ENCODE assay signal across 14 cellular contexts in genomic region chr3:45547202-45547701, GRCh38. TPM values are rescaled to one million over a fixed set of nuclear protein-coding genes. Genes with fewer than 3 reads are reported as not detected.
A peak's percentile ranks its signal among the peaks of the same experiment; 100 is the strongest.
DNase-seq lines count a peak whose midpoint lies in the region; ATAC-seq and TF ChIP-seq lines count a peak whose summit lies in the region.
"Had no signal": no experiment of that assay in that cellular context is flagged by ENCODE, and none has a peak within 500 bp of the region (broad histone marks: within the 10 kb centered on the region; RNA-seq: fewer than 3 reads in every experiment).

No MANE protein-coding gene starts in this region.

- no peaks in the 10 kb centered on the region for H3K27me3 ChIP-seq in mucosa of rectum (ENCODE audit: control insufficient read depth in 2 of 2, insufficient read depth in 2 of 2, low read length in 2 of 2)
- H3K27me3 ChIP-seq in vagina, result no peaks in the 10 kb centered on the region

- peaks cover 32 to 43% of the 10 kb centered on the region in 2 donors for H3K4me1 Mint-ChIP-seq in natural killer cell
- peaks cover 20 to 28% of the 10 kb centered on the region in 2 donors for H3K4me1 Mint-ChIP-seq in natural killer cell treated with Interleukin-12 subunit alpha and Interleukin-12 subunit beta and Interleukin-15 and Interleukin-18, amount 100 ng/mL, for 72 hours (ENCODE audit: low read depth in 2 of 2)
- peaks cover 49% of the 10 kb centered on the region for H3K4me1 Mint-ChIP-seq in chondrocyte (ENCODE audit: low read depth)

- H3K4me3 ChIP-seq in mucosa of rectum (ENCODE audit: low read length in 2 of 2) (no peak overlapping the region), vagina (no peak overlapping the region)

- H3K4me1 ChIP-seq in mucosa of rectum (ENCODE audit: control insufficient read depth in 2 of 2, insufficient read depth in 2 of 2, low read length in 2 of 2), result peaks cover 16 to 18% of the 10 kb centered on the region in 2 donors
- peaks cover 48% of the 10 kb centered on the region for H3K4me1 ChIP-seq in vagina

- H3K36me3 ChIP-seq in mucosa of rectum (ENCODE audit: control insufficient read depth in 2 of 2, insufficient read depth in 2 of 2, low read length in 2 of 2), result peaks cover 3 to 5% of the 10 kb centered on the region in 2 donors
- no peaks in the 10 kb centered on the region for H3K36me3 ChIP-seq in vagina

- H3K9me3 Mint-ChIP-seq in natural killer cell (no peaks in the 10 kb centered on the region), chondrocyte (ENCODE audit: low read depth) (no peaks in the 10 kb centered on the region)
- no peaks in the 10 kb centered on the region for H3K9me3 Mint-ChIP-seq in natural killer cell treated with Interleukin-12 subunit alpha and Interleukin-12 subunit beta and Interleukin-15 and Interleukin-18, amount 100 ng/mL, for 72 hours
- H3K9me3 Mint-ChIP-seq: activated naive CD8-positive, alpha-beta T cell treated with anti-CD3 and anti-CD28 coated beads, Interleukin-2, amount 10 ng/mL, durations not matched to agents 7 days and 5 days; neural crest cell had no signal

- ATAC-seq in natural killer cell (no peak), GM21529 (IDR thresholded peaks at IDR 0.05; ENCODE audit: unreplicated experiment) (no peak), GM21717 (IDR thresholded peaks at IDR 0.05; ENCODE audit: unreplicated experiment) (no peak)
- no peak for ATAC-seq in natural killer cell treated with Interleukin-12 subunit alpha and Interleukin-12 subunit beta and Interleukin-15 and Interleukin-18, amount 100 ng/mL, for 72 hours
- ATAC-seq: activated CD8-positive, alpha-beta memory T cell treated with anti-CD3 and anti-CD28 coated beads, Interleukin-2, amount 10 ng/mL, durations not matched to agents 7 days and 5 days had no signal

- DNase-seq in natural killer cell (no peak), chondrocyte (ENCODE audit: low spot score) (peak; percentile 11), vagina (ENCODE audit: extremely low spot score in 2 of 2) (no peak)
- DNase-seq in natural killer cell treated with Interleukin-12 subunit alpha and Interleukin-12 subunit beta and Interleukin-15 and Interleukin-18, amount 100 ng/mL, for 72 hours (ENCODE audit: low spot score), result no peak
- no peak for DNase-seq in stimulated activated CD4-positive, alpha-beta T cell treated with anti-CD3 and anti-CD28 coated beads, Interleukin-4, amount 100 ng/mL, for 1 hour
- DNase-seq: activated CD8-positive, alpha-beta memory T cell treated with anti-CD3 and anti-CD28 coated beads, Interleukin-2, amount 10 ng/mL, durations not matched to agents 7 days and 5 days; activated naive CD8-positive, alpha-beta T cell treated with anti-CD3 and anti-CD28 coated beads, Interleukin-2, amount 10 ng/mL, durations not matched to agents 7 days and 5 days; islet precursor cell; NCI-H187 treated with DMSO at 0.1 percent for 48 hours; SIG-M5 had no signal

- H3K27ac ChIP-seq in mucosa of rectum (ENCODE audit: low read depth in 2 of 2, low read length in 2 of 2) (peak overlapping the region; percentile 66 to 72), vagina (peak overlapping the region; percentile 42)

- no peak for TF ChIP-seq POLR2A in vagina (IDR thresholded peaks at IDR 0.05)

- H3K4me3 Mint-ChIP-seq in natural killer cell (no peak overlapping the region), chondrocyte (ENCODE audit: unreplicated experiment) (no peak overlapping the region)
- no peak overlapping the region for H3K4me3 Mint-ChIP-seq in natural killer cell treated with Interleukin-12 subunit alpha and Interleukin-12 subunit beta and Interleukin-15 and Interleukin-18, amount 100 ng/mL, for 72 hours
- H3K4me3 Mint-ChIP-seq: activated CD8-positive, alpha-beta memory T cell treated with anti-CD3 and anti-CD28 coated beads, Interleukin-2, amount 10 ng/mL, durations not matched to agents 7 days and 5 days; activated naive CD8-positive, alpha-beta T cell treated with anti-CD3 and anti-CD28 coated beads, Interleukin-2, amount 10 ng/mL, durations not matched to agents 7 days and 5 days; neural crest cell had no signal

- no peaks in the 10 kb centered on the region for H3K36me3 Mint-ChIP-seq in natural killer cell
- H3K36me3 Mint-ChIP-seq in natural killer cell treated with Interleukin-12 subunit alpha and Interleukin-12 subunit beta and Interleukin-15 and Interleukin-18, amount 100 ng/mL, for 72 hours, result no peaks in the 10 kb centered on the region
- peaks cover 8% of the 10 kb centered on the region for H3K36me3 Mint-ChIP-seq in chondrocyte (ENCODE audit: low read depth)

- H3K27me3 Mint-ChIP-seq in natural killer cell (ENCODE audit: low read depth in 2 of 2) (no peaks in the 10 kb centered on the region), chondrocyte (ENCODE audit: low read depth) (no peaks in the 10 kb centered on the region)
- no peaks in the 10 kb centered on the region for H3K27me3 Mint-ChIP-seq in natural killer cell treated with Interleukin-12 subunit alpha and Interleukin-12 subunit beta and Interleukin-15 and Interleukin-18, amount 100 ng/mL, for 72 hours
- H3K27me3 Mint-ChIP-seq: activated CD8-positive, alpha-beta memory T cell treated with anti-CD3 and anti-CD28 coated beads, Interleukin-2, amount 10 ng/mL, durations not matched to agents 7 days and 5 days; activated naive CD8-positive, alpha-beta T cell treated with anti-CD3 and anti-CD28 coated beads, Interleukin-2, amount 10 ng/mL, durations not matched to agents 7 days and 5 days had no signal

- H3K27ac Mint-ChIP-seq in natural killer cell, result peak overlapping the region; percentile 38 to 45
- H3K27ac Mint-ChIP-seq in natural killer cell treated with Interleukin-12 subunit alpha and Interleukin-12 subunit beta and Interleukin-15 and Interleukin-18, amount 100 ng/mL, for 72 hours, result peak overlapping the region in 1 of 2 donors; percentile 50
- H3K27ac Mint-ChIP-seq in chondrocyte (ENCODE audit: unreplicated experiment), result no peak overlapping the region
- H3K27ac Mint-ChIP-seq: activated CD8-positive, alpha-beta memory T cell treated with anti-CD3 and anti-CD28 coated beads, Interleukin-2, amount 10 ng/mL, durations not matched to agents 7 days and 5 days; activated naive CD8-positive, alpha-beta T cell treated with anti-CD3 and anti-CD28 coated beads, Interleukin-2, amount 10 ng/mL, durations not matched to agents 7 days and 5 days had no signal

- TF ChIP-seq CTCF in natural killer cell (IDR thresholded peaks at IDR 0.05), result no peak
- TF ChIP-seq CTCF in chondrocyte (IDR thresholded peaks at IDR 0.05), result no peak
- TF ChIP-seq CTCF in vagina (IDR thresholded peaks at IDR 0.05), result no peak

- H3K9ac ChIP-seq in mucosa of rectum (ENCODE audit: low read depth in 1 of 2, low read length in 2 of 2), result no peak overlapping the region

- intact Hi-C loops in natural killer cell (cut with micrococcal nuclease), result no loop called here
- intact Hi-C loops in vagina (cut with DNase I), result no loop called here

- H3K9me3 ChIP-seq in mucosa of rectum (ENCODE audit: control insufficient read depth in 2 of 2, low read length in 2 of 2) (no peaks in the 10 kb centered on the region), vagina (no peaks in the 10 kb centered on the region)

RNA-seq across cellular contexts. Expression of gene LIMD1, which starts 47.3 kb away (rescaled TPM):
- total RNA-seq in natural killer cell, result 10 to 100 TPM; 41.7 to 52.2 (median 48.6) TPM
- total RNA-seq in natural killer cell treated with Interleukin-12 subunit alpha and Interleukin-12 subunit beta and Interleukin-15 and Interleukin-18, amount 100 ng/mL, for 72 hours, result 10 to 100 TPM; 34.4 to 71.4 TPM
- 20.0 to 32.0 TPM (median 29.6 TPM) in 3 replicates for total RNA-seq in chondrocyte
- 16.2 TPM for total RNA-seq in vagina
